8 cellular contexts compared by ENCODE assay signal in genomic region chr11:62678433-62678769, GRCh38. TPM values are rescaled to one million over a fixed set of nuclear protein-coding genes. Genes with fewer than 3 reads are reported as not detected.
DNase-seq lines count a peak whose midpoint lies in the region; ATAC-seq, FAIRE-seq and TF ChIP-seq lines count a peak whose summit lies in the region.

No MANE protein-coding gene starts in this region.

- H3K27me3 Mint-ChIP-seq in GM23338 (ENCODE audit: insufficient read depth, low read depth, poor library complexity) (peaks cover 9% of the 10 kb centered on the region), glutamatergic neuron (ENCODE audit: unreplicated experiment) (peaks cover 2% of the 10 kb centered on the region)

- TF ChIP-seq CTCF in GM23338 (conservative IDR thresholded peaks at IDR 0.05; ENCODE audit: low read depth in 2 of 2) = no peak
- no peak for TF ChIP-seq CTCF in VCaP (conservative IDR thresholded peaks at IDR 0.05)
- TF ChIP-seq CTCF in glutamatergic neuron (IDR thresholded peaks at IDR 0.05; ENCODE audit: partially characterized antibody, unreplicated experiment) = no peak

- H3K27me3 ChIP-seq in GM23338 (ENCODE audit: insufficient read depth) (no peaks in the 10 kb centered on the region), small intestine (ENCODE audit: control insufficient read depth in 2 of 2, insufficient read depth in 2 of 2, low read length in 2 of 2) (no peaks in the 10 kb centered on the region)

- H3K36me3 ChIP-seq in GM23338 (ENCODE audit: insufficient read depth) (no peaks in the 10 kb centered on the region), small intestine (ENCODE audit: control insufficient read depth in 2 of 2, insufficient read depth in 2 of 2, low read length in 2 of 2) (peaks cover 2 to 3% of the 10 kb centered on the region in 2 donors)

- H3K27ac Mint-ChIP-seq in GM23338 (peak overlapping the region; percentile 95), glutamatergic neuron (ENCODE audit: unreplicated experiment) (peak overlapping the region; percentile 93)

- H3K36me3 Mint-ChIP-seq in GM23338 (ENCODE audit: low read depth) (peaks cover 39% of the 10 kb centered on the region), glutamatergic neuron (ENCODE audit: unreplicated experiment) (peaks cover 6% of the 10 kb centered on the region)

- ATAC-seq in GM23338 = no peak; the same call in 2 of the 3 replicates
- no peak for ATAC-seq in GM18502 (IDR thresholded peaks at IDR 0.05; ENCODE audit: poor library complexity, unreplicated experiment)

- H3K9me2 ChIP-seq in GM23338 (ENCODE audit: insufficient read depth) = no peaks in the 10 kb centered on the region

- peaks cover 22% of the 10 kb centered on the region for H3F3A ChIP-seq in GM23338 (replicated peaks; ENCODE audit: low read depth)

- no peak for FAIRE-seq in small intestine (lab: Jason Lieb, UNC)

- H3K4me3 ChIP-seq in GM23338 (peak overlapping the region; percentile 99), small intestine (ENCODE audit: low read depth in 1 of 2, low read length in 2 of 2) (peak overlapping the region; percentile 85 to 93)

- H2AFZ ChIP-seq in GM23338 = no peak overlapping the region

- peaks cover 22% of the 10 kb centered on the region for H3K79me2 ChIP-seq in GM23338 (replicated peaks; ENCODE audit: insufficient read depth)

- H3K4me2 ChIP-seq in GM23338 = peak overlapping the region; percentile 98

- 2 to 4% (median 3%) methylated on average over 11 to 16 of the region's 16 CpGs for WGBS in small intestine, 3 donors

- no peaks in the 10 kb centered on the region for H3K9me3 Mint-ChIP-seq in GM23338
- peaks cover 6% of the 10 kb centered on the region for H3K9me3 Mint-ChIP-seq in glutamatergic neuron (ENCODE audit: unreplicated experiment)

- DNase-seq in GM23338 (ENCODE audit: low spot score) = no peak
- no peak for DNase-seq in glutamatergic neuron
- DNase-seq in small intestine = no peak
- DNase-seq in erythroblast (lab: John Stamatoyannopoulos, UW) = no peak
- no peak for DNase-seq in HPDE6-E6E7 (ENCODE audit: extremely low spot score)
- DNase-seq in NCI-H526 (lab: John Stamatoyannopoulos, UW) = no peak

- no peaks in the 10 kb centered on the region; the same call in 1 of the 2 replicates for H4K20me1 ChIP-seq in GM23338 (replicated peaks; ENCODE audit: insufficient read depth)

- H3K4me3 Mint-ChIP-seq in GM23338 = peak overlapping the region; percentile 80
- H3K4me3 Mint-ChIP-seq in glutamatergic neuron (ENCODE audit: unreplicated experiment) = peak overlapping the region; percentile 93

- H3K9me3 ChIP-seq in small intestine (ENCODE audit: control insufficient read depth, low read depth) = no peaks in the 10 kb centered on the region

- H3K27ac ChIP-seq in GM23338 (ENCODE audit: low read depth) (peak overlapping the region; percentile 53; the same call in 1 of the 2 replicates), VCaP (peak overlapping the region; percentile 88), small intestine (ENCODE audit: low read depth in 1 of 2, low read length in 1 of 2) (peak overlapping the region; percentile 77 to 88)

- no peak for TF ChIP-seq POLR2A in erythroblast (IDR thresholded peaks at IDR 0.05; ENCODE audit: low read length)

- H3K4me1 ChIP-seq in GM23338 (ENCODE audit: insufficient read depth) (peaks cover 11% of the 10 kb centered on the region), small intestine (ENCODE audit: control insufficient read depth in 2 of 2, insufficient read depth in 1 of 2, low read depth in 1 of 2, low read length in 1 of 2) (peaks cover 2 to 4% of the 10 kb centered on the region in 2 donors)

- H3K4me1 Mint-ChIP-seq in GM23338 = peaks cover 20% of the 10 kb centered on the region
- H3K4me1 Mint-ChIP-seq in glutamatergic neuron (ENCODE audit: low read depth, unreplicated experiment) = peaks cover 20% of the 10 kb centered on the region

TF ChIP-seq in GM23338, 12 proteins besides CTCF, POLR2A, EP300 and RAD21 (continues in another document):
- TF ChIP-seq NANOG (IDR thresholded peaks at IDR 0.05; ENCODE audit: borderline replicate concordance) (no peak), ZNF331 (CRISPR knock-in tag; IDR thresholded peaks at IDR 0.05; ENCODE audit: low read depth) (no peak), ETS1 (IDR thresholded peaks at IDR 0.05) (no peak), STAT1 (IDR thresholded peaks at IDR 0.05; ENCODE audit: unreplicated experiment) (no peak), CREB1 (CRISPR knock-in tag; IDR thresholded peaks at IDR 0.05; ENCODE audit: low read depth) (no peak), POLR2AphosphoS5 (IDR thresholded peaks at IDR 0.05; ENCODE audit: low read depth) (no peak)

RNA-seq across cellular contexts. Expression of gene UBXN1, which starts 0.5 kb away (rescaled TPM):
- total RNA-seq in GM23338 (2014; rRNA removed; shearing (Covaris generic)) = 62.0 and 132 TPM in 2 replicates
- polyA plus RNA-seq in GM23338 (2016; fragmentation: Nextera tagmentation; extraction: Ambion mirVana) (126 and 132 TPM in 2 replicates), small intestine (100 to 1,000 TPM; 158 to 224 (median 164) TPM)
- total RNA-seq in glutamatergic neuron (ENCODE audit: unreplicated experiment) = 146 TPM

RNA-seq across cellular contexts. Expression of gene LBHD1, which starts 6.3 kb away (rescaled TPM):
- 2.8 TPM in 2 replicates for total RNA-seq in GM23338 (2014; rRNA removed; shearing (Covaris generic))
- polyA plus RNA-seq in GM23338 (2016; fragmentation: Nextera tagmentation; extraction: Ambion mirVana) (1.5 and 2.9 TPM in 2 replicates), small intestine (1 to 10 TPM; 2.2 to 7.3 (median 6.7) TPM)
- total RNA-seq in glutamatergic neuron (ENCODE audit: unreplicated experiment) = 4.6 TPM

RNA-seq across cellular contexts. Expression of gene UQCC3, which starts 6.9 kb away (rescaled TPM):
- total RNA-seq in GM23338 (2014; rRNA removed; shearing (Covaris generic)) = 13.0 and 15.9 TPM in 2 replicates
- polyA plus RNA-seq in GM23338 (2016; fragmentation: Nextera tagmentation; extraction: Ambion mirVana) (53.9 and 54.7 TPM in 2 replicates), small intestine (10 to 100 TPM; 15.0 to 34.9 (median 31.8) TPM)
- total RNA-seq in glutamatergic neuron (ENCODE audit: unreplicated experiment) = 5.7 TPM

RNA-seq across cellular contexts. Expression of gene LRRN4CL, which starts 10.9 kb away (rescaled TPM):
- total RNA-seq in GM23338 (2014; rRNA removed; shearing (Covaris generic)) = 0.12 and 0.21 TPM in 2 replicates
- polyA plus RNA-seq in GM23338 (2016; fragmentation: Nextera tagmentation; extraction: Ambion mirVana) (0.08 and 0.10 TPM in 2 replicates), small intestine (1 to 10 TPM in 1 of 3 donors, under 1 TPM in 1, not detected in 1; 0.27 to 5.5 TPM)
- 1.8 TPM for total RNA-seq in glutamatergic neuron (ENCODE audit: unreplicated experiment)

RNA-seq across cellular contexts. Expression of gene CSKMT, which starts 13.3 kb away (rescaled TPM):
- total RNA-seq in GM23338 (2014; rRNA removed; shearing (Covaris generic)) = 8.0 and 26.4 TPM in 2 replicates
- polyA plus RNA-seq in GM23338 (2016; fragmentation: Nextera tagmentation; extraction: Ambion mirVana) (25.6 and 30.0 TPM in 2 replicates), small intestine (10 to 100 TPM in 2 of 3 donors, 1 to 10 TPM in 1; 7.0 to 18.6 (median 16.9) TPM)
- 15.7 TPM for total RNA-seq in glutamatergic neuron (ENCODE audit: unreplicated experiment)
